In genomic region chr13:63501702-63502101, GRCh38 we compare ENCODE assay signal across 16 cellular contexts.
DNase-seq lines count a peak whose midpoint lies in the region; ATAC-seq and TF ChIP-seq lines count a peak whose summit lies in the region.
"Had no signal": no experiment of that assay in that cellular context is flagged by ENCODE, and none has a peak within 500 bp of the region (broad histone marks: within the 10 kb centered on the region; RNA-seq: fewer than 3 reads in every experiment).

No MANE protein-coding gene starts in this region.

- H3K9me3 Mint-ChIP-seq in activated CD8-positive, alpha-beta T cell treated with anti-CD3 and anti-CD28 coated beads for 36 hours, result peaks cover 3% of the 10 kb centered on the region

- H3K36me3 Mint-ChIP-seq in activated CD8-positive, alpha-beta T cell treated with anti-CD3 and anti-CD28 coated beads for 36 hours (ENCODE audit: low read depth), result no peaks in the 10 kb centered on the region
- H3K36me3 Mint-ChIP-seq: CD8-positive, alpha-beta T cell had no signal

- ATAC-seq in activated CD8-positive, alpha-beta T cell treated with anti-CD3 and anti-CD28 coated beads for 36 hours, result no peak
- no peak for ATAC-seq in left cardiac atrium
- ATAC-seq: CD8-positive, alpha-beta T cell had no signal

- H3K27me3 ChIP-seq in adipocyte (replicated peaks; ENCODE audit: control insufficient read depth, insufficient read depth, low read length) (no peaks in the 10 kb centered on the region), H7 (ENCODE audit: control insufficient read depth, insufficient read depth, low read length) (no peaks in the 10 kb centered on the region)
- H3K27me3 ChIP-seq: MG63 had no signal

- DNase-seq in HK-2 (ENCODE audit: unreplicated experiment) (peak; percentile 7), adipocyte (ENCODE audit: low read depth) (peak; percentile 14), fibroblast of peridontal ligament (ENCODE audit: extremely low read depth) (peak; percentile 37), renal cortical epithelial cell (ENCODE audit: low read depth) (peak; percentile 79), left cardiac atrium (no peak), H7 (no peak)
- no peak for DNase-seq in activated CD8-positive, alpha-beta T cell treated with anti-CD3 and anti-CD28 coated beads for 36 hours
- DNase-seq: CD8-positive, alpha-beta T cell; DND-41; GF-D8; GOT3; MG63; NCI-H1092 treated with DMSO at 0.1 percent for 48 hours; NCI-H1694 treated with DMSO at 0.1 percent for 48 hours; Right ventricle myocardium superior had no signal

- no peak overlapping the region for H3K4me3 Mint-ChIP-seq in activated CD8-positive, alpha-beta T cell treated with anti-CD3 and anti-CD28 coated beads for 36 hours
- H3K4me3 Mint-ChIP-seq: CD8-positive, alpha-beta T cell had no signal

- H3K4me1 ChIP-seq in adipocyte (ENCODE audit: control insufficient read depth, insufficient read depth, low read length), result peaks cover 18% of the 10 kb centered on the region

- no peak for TF ChIP-seq CTCF in activated CD8-positive, alpha-beta T cell treated with anti-CD3 and anti-CD28 coated beads for 36 hours (IDR thresholded peaks at IDR 0.05)

- H3K4me3 ChIP-seq in adipocyte (ENCODE audit: low read length) (no peak overlapping the region), H7 (ENCODE audit: insufficient read depth, low read depth, low read length) (no peak overlapping the region)
- H3K4me3 ChIP-seq: MG63 had no signal

- H3K27ac Mint-ChIP-seq in activated CD8-positive, alpha-beta T cell treated with anti-CD3 and anti-CD28 coated beads for 36 hours, result no peak overlapping the region
- H3K27ac Mint-ChIP-seq: CD8-positive, alpha-beta T cell had no signal

- intact Hi-C loops in activated CD8-positive, alpha-beta T cell treated with anti-CD3 and anti-CD28 coated beads for 36 hours (cut with micrococcal nuclease), result no loop called here
- intact Hi-C loops in left cardiac atrium (cut with DNase I), result no loop called here

- no peaks in the 10 kb centered on the region for H3K4me1 Mint-ChIP-seq in activated CD8-positive, alpha-beta T cell treated with anti-CD3 and anti-CD28 coated beads for 36 hours (ENCODE audit: low read depth)

- no peaks in the 10 kb centered on the region for H3K36me3 ChIP-seq in adipocyte (ENCODE audit: control insufficient read depth, insufficient read depth, low read length, severe bottlenecking)
- H3K36me3 ChIP-seq in H7 (replicated peaks; ENCODE audit: control insufficient read depth, insufficient read depth, low read length), result no peaks in the 10 kb centered on the region
- H3K36me3 ChIP-seq: MG63 had no signal

- no peaks in the 10 kb centered on the region for H3K9me3 ChIP-seq in adipocyte (ENCODE audit: control insufficient read depth, low read length)
- H3K9me3 ChIP-seq: MG63 had no signal

- H3K9ac ChIP-seq in adipocyte (ENCODE audit: low read length), result no peak overlapping the region
- H3K9ac ChIP-seq: KMS-11 had no signal

- H3K27me3 Mint-ChIP-seq in activated CD8-positive, alpha-beta T cell treated with anti-CD3 and anti-CD28 coated beads for 36 hours, result no peaks in the 10 kb centered on the region

- CTCF ChIA-PET in activated CD8-positive, alpha-beta T cell treated with anti-CD3 and anti-CD28 coated beads for 36 hours (lab: Charles Lee), result no interaction called here

- POLR2A ChIA-PET in activated CD8-positive, alpha-beta T cell treated with anti-CD3 and anti-CD28 coated beads for 36 hours (lab: Charles Lee), result no interaction called here

Comparison
In these comparisons a context has a peak if more than half of its experiments do, and no peak if none do; other contexts are left out.
1. DNase-seq: peak in HK-2 (single experiment), adipocyte (single experiment), fibroblast of peridontal ligament (single experiment) and renal cortical epithelial cell (single experiment); none in activated CD8-positive, alpha-beta T cell treated with anti-CD3 and anti-CD28 coated beads for 36 hours (single experiment), left cardiac atrium (single experiment) and H7 (single experiment).